8 cellular contexts compared by ENCODE assay signal in genomic region chr17:7650509-7651096, GRCh38. TPM values are rescaled to one million over a fixed set of nuclear protein-coding genes. Genes with fewer than 3 reads are reported as not detected.
DNase-seq lines count a peak whose midpoint lies in the region; ATAC-seq, FAIRE-seq and TF ChIP-seq lines count a peak whose summit lies in the region.

Gene ATP1B2, plus strand, starts transcription at chr17:7650926. Its CDS starts 593 bp downstream, at chr17:7651519.

- peak within 1 kb of the TSS; percentile 86 for H3K9ac ChIP-seq in neuronal stem cell (ENCODE audit: low read depth, low read length, poor library complexity)

- peak within 1 kb of the TSS; percentile 97 for H3K23ac ChIP-seq in neuronal stem cell (ENCODE audit: low read depth, low read length, poor library complexity)

- no peak for TF ChIP-seq CTCF in AG09309 (IDR thresholded peaks at IDR 0.05; ENCODE audit: control insufficient read depth, insufficient read depth, low read depth, low read length, missing control alignments)
- no peak for TF ChIP-seq CTCF in Panc1 (IDR thresholded peaks at IDR 0.05)
- TF ChIP-seq CTCF in stomach (IDR thresholded peaks at IDR 0.05) = no peak

- intact Hi-C loops in Panc1 (cut with micrococcal nuclease; ENCODE audit: unreplicated experiment) (no loop called here), stomach (cut with DNase I; ENCODE audit: low total_unique reads) (no loop called here)

- DNase-seq in AG09309 (ENCODE audit: low read depth) (no peak), Panc1 (ENCODE audit: low read depth, low spot score) (no peak), activated gamma-delta T cell (lab: John Stamatoyannopoulos, UW) (peak; percentile 51), frontal cortex (ENCODE audit: low spot score in 2 of 2) (peak; percentile 83 to 89), neuronal stem cell (ENCODE audit: low spot score) (peak; percentile 89), stomach (peak; percentile 72)

- H3K18ac ChIP-seq in neuronal stem cell (ENCODE audit: low read length) = peak within 1 kb of the TSS; percentile 98

- TF ChIP-seq EP300 in stomach (IDR thresholded peaks at IDR 0.05) = no peak

- BruUV-seq in Panc1 (replicated peaks; lab: Mats Ljungman, UMichigan) = no TSS peak

- ATAC-seq in HG02588 (IDR thresholded peaks at IDR 0.05; ENCODE audit: unreplicated experiment) (peak; percentile 42), Panc1 (peak; percentile 84), GM19395 (IDR thresholded peaks at IDR 0.05; ENCODE audit: unreplicated experiment) (no peak)

- no peak within 1 kb of the TSS for H3K4ac ChIP-seq in neuronal stem cell (ENCODE audit: low read length)

- in situ Hi-C loops in Panc1 (cut with HindIII; ENCODE audit: low pct_unique_long_range_greater_than_20kb, low sequenced_read_pairs) = no loop called here

- peak within 1 kb of the TSS; percentile 90 for H2AFZ ChIP-seq in neuronal stem cell (ENCODE audit: low read length)

- H3K14ac ChIP-seq in neuronal stem cell (ENCODE audit: low read length) = peak within 1 kb of the TSS; percentile 95

- H4K91ac ChIP-seq in neuronal stem cell (ENCODE audit: low read depth, low read length, poor library complexity) = no peak within 1 kb of the TSS

- H3K27me3 ChIP-seq in Panc1 (ENCODE audit: control insufficient read depth, insufficient read depth, low read length) (peaks cover 2% of the 10 kb centered on the region; the same call in 1 of the 2 replicates), neuronal stem cell (ENCODE audit: control insufficient read depth in 3 of 3, insufficient read depth in 3 of 3, low read depth in 1 of 3, low read length in 3 of 3) (peaks cover 0 to 5% (median 0%) of the 10 kb centered on the region in 3 experiments), stomach (peaks cover 0 to 52% (median 28%) of the 10 kb centered on the region in 3 donors)

- H3K4me1 ChIP-seq in Panc1 (ENCODE audit: control insufficient read depth, insufficient read depth, low read length) (no peaks in the 10 kb centered on the region), neuronal stem cell (ENCODE audit: control insufficient read depth in 2 of 2, insufficient read depth in 1 of 2, low read depth in 1 of 2, low read length in 2 of 2) (peaks cover 7 to 11% of the 10 kb centered on the region in 2 donors), stomach (peaks cover 18 to 23% (median 20%) of the 10 kb centered on the region in 4 donors)

- peak within 1 kb of the TSS; percentile 9 for H3K4me3 ChIP-seq in AG09309 (ENCODE audit: control insufficient read depth, low read depth, low read length)
- H3K4me3 ChIP-seq in Panc1 (ENCODE audit: low read depth in 2 of 2, low read length in 2 of 2) = peak within 1 kb of the TSS; percentile 26 to 47
- peak within 1 kb of the TSS; percentile 65 to 89 for H3K4me3 ChIP-seq in neuronal stem cell (ENCODE audit: low read length in 2 of 2)
- peak within 1 kb of the TSS; percentile 45 to 67 (median 54) for H3K4me3 ChIP-seq in stomach

- H2BK12ac ChIP-seq in neuronal stem cell (ENCODE audit: low read length) = no peak within 1 kb of the TSS

- H3K27ac ChIP-seq in Panc1 (ENCODE audit: low read length) (no peak within 1 kb of the TSS), neuronal stem cell (replicated peaks; ENCODE audit: low read length) (no peak within 1 kb of the TSS), stomach (peak within 1 kb of the TSS in 4 of 5 donors; percentile 3 to 80 (median 36))

- FAIRE-seq in frontal cortex (lab: Jason Lieb, UNC) = no peak

- H2AK5ac ChIP-seq in neuronal stem cell (ENCODE audit: low read depth, low read length) = peak within 1 kb of the TSS; percentile 53

- H3K79me1 ChIP-seq in neuronal stem cell (ENCODE audit: low read depth, low read length) = no peaks in the 10 kb centered on the region

- H2BK120ac ChIP-seq in neuronal stem cell (ENCODE audit: low read depth, low read length) = peak within 1 kb of the TSS; percentile 30

- H2BK15ac ChIP-seq in neuronal stem cell (ENCODE audit: low read length) = peak within 1 kb of the TSS; percentile 70

- H2BK5ac ChIP-seq in neuronal stem cell (ENCODE audit: low read length) = peak within 1 kb of the TSS; percentile 57

- no peak within 1 kb of the TSS for H4K8ac ChIP-seq in neuronal stem cell (ENCODE audit: low read depth, low read length)

- H3K9me3 ChIP-seq in Panc1 (ENCODE audit: control insufficient read depth, insufficient read depth, low read depth, low read length) = no peaks in the 10 kb centered on the region
- no peaks in the 10 kb centered on the region for H3K9me3 ChIP-seq in neuronal stem cell (replicated peaks in 1 of 2; ENCODE audit: control insufficient read depth in 2 of 2, insufficient read depth in 1 of 2, low read depth in 1 of 2, low read length in 2 of 2)
- H3K9me3 ChIP-seq in stomach = no peaks in the 10 kb centered on the region

- WGBS in neuronal stem cell (ENCODE audit: extremely low coverage in 2 of 2, insufficient read length in 2 of 2, insufficient replicate concordance in 1 of 2), 2 donors = no CpG with 5 or more reads among the region's 34 CpGs
- 0 to 2% (median 1%) methylated on average over 27 to 34 of the region's 34 CpGs for WGBS in stomach, 5 donors

- POLR2A ChIA-PET in Panc1 (lab: Charles Lee) = interaction anchor here (0.6 to 0.7 kb wide), 6 partner anchors 12 to 279 kb away, joined by 3 to 8 read pairs (median 6); partner anchors contain the start of genes MPDU1 and TP53

- H3K4me2 ChIP-seq in neuronal stem cell (ENCODE audit: insufficient read depth, low read length, poor library complexity, severe bottlenecking) = peak within 1 kb of the TSS; percentile 100

- CTCF ChIA-PET in Panc1 (lab: Charles Lee) = interaction anchor here (1.2 kb wide), 1 partner anchor 37 kb away, joined by 3 read pairs; the partner anchor contains the start of gene TP53

- H3K36me3 ChIP-seq in Panc1 (ENCODE audit: control insufficient read depth, insufficient read depth, low read length) = no peaks in the 10 kb centered on the region
- H3K36me3 ChIP-seq in neuronal stem cell (replicated peaks in 1 of 2; ENCODE audit: control insufficient read depth in 2 of 2, insufficient read depth in 2 of 2, low read length in 2 of 2) = peaks cover 2 to 4% of the 10 kb centered on the region in 2 donors
- no peaks in the 10 kb centered on the region for H3K36me3 ChIP-seq in stomach

- TF ChIP-seq POLR2A in stomach (IDR thresholded peaks at IDR 0.05) = no peak

RNA-seq across cellular contexts. Expression of gene ATP1B2, which starts in this region (rescaled TPM):
- total RNA-seq in Panc1 (2021; ENCODE audit: unreplicated experiment) = 0.08 TPM
- not detected for polyA plus RNA-seq in Panc1 (2012; ENCODE audit: insufficient read length)
- 8.2 TPM for total RNA-seq in frontal cortex
- 42.2 TPM for polyA plus RNA-seq in neuronal stem cell (2013, experiment 1 of 2)
- 43.5 TPM for polyA plus RNA-seq in neuronal stem cell (2013, experiment 2 of 2)
- total RNA-seq in stomach = under 1 TPM in 2 of 5 donors, not detected in 3; 0.45 to 0.55 TPM
- polyA plus RNA-seq in stomach = under 1 TPM; 0.12 to 0.90 (median 0.76) TPM

Comparison
In these comparisons a context has a peak if more than half of its experiments do, and no peak if none do; other contexts are left out.
1. Peak in ATAC-seq and H3K4me3 ChIP-seq in Panc1; RNA of the gene not detected or under 1 TPM.
2. Peak in DNase-seq, H3K4me3 ChIP-seq and H3K27ac ChIP-seq in stomach; RNA of the gene not detected or under 1 TPM.
3. DNase-seq: peak in activated gamma-delta T cell (single experiment), frontal cortex (2 of 2) and neuronal stem cell (single experiment); none in AG09309 (single experiment) and Panc1 (single experiment).
4. H3K4me3 ChIP-seq: peak in every context shown above with its lines; median percentile 77 in neuronal stem cell; 54 in stomach; 36 in Panc1; 9 in AG09309.